Comparison of ENCODE assay signal across 16 cellular contexts in the genomic region with DNA sequence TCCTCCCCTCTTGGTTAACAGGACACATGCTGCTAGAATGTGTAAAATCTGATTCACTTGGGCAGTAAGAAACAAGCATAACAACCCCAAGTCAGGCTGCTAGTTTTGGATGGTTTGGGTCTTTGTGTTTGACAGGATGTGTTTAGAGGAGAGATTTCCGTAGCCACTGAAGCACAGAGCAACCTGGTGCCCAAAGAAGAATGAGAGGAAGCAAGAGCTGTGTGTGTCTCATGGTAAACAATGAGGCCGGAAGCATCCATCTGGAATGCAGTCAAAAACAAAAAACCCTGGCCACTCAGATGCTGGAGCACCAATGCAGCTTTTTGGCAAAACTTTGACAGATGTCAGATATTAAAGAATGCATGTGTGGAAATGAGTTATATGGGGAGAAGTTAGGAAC. TPM values are rescaled to one million over a fixed set of nuclear protein-coding genes. Genes with fewer than 3 reads are reported as not detected.
DNase-seq lines count a peak whose midpoint lies in the region; ATAC-seq and TF ChIP-seq lines count a peak whose summit lies in the region.
"Had no signal": no experiment of that assay in that cellular context is flagged by ENCODE, and none has a peak within 500 bp of the region (broad histone marks: within the 10 kb centered on the region; RNA-seq: fewer than 3 reads in every experiment).

No MANE protein-coding gene starts in this region.

- H3K9me3 ChIP-seq in CD4-positive, alpha-beta T cell (ENCODE audit: control insufficient read depth, low read length): no peaks in the 10 kb centered on the region

- no peaks in the 10 kb centered on the region for H4K20me1 ChIP-seq in GM23338 (replicated peaks; ENCODE audit: insufficient read depth)

- H3K36me3 Mint-ChIP-seq in CD4-positive, alpha-beta T cell (ENCODE audit: low read depth): no peaks in the 10 kb centered on the region
- H3K36me3 Mint-ChIP-seq in GM23338 (ENCODE audit: low read depth) (no peaks in the 10 kb centered on the region), endothelial cell (ENCODE audit: low read depth, unreplicated experiment) (peaks cover 6% of the 10 kb centered on the region), naive B cell (peaks cover 0 to 7% of the 10 kb centered on the region in 2 donors)
- H3K36me3 Mint-ChIP-seq in stimulated activated memory B cell treated with anti-CD40 and anti-IgM and Interleukin-4, amounts not matched to agents 10 μg/mL and 1 μg/mL and 100 μg/mL, for 72 hours: no peaks in the 10 kb centered on the region
- H3K36me3 Mint-ChIP-seq: CD14-positive monocyte had no signal

- peak overlapping the region; percentile 2 for H3K27ac ChIP-seq in CD4-positive, alpha-beta T cell (ENCODE audit: low read depth, low read length)
- H3K27ac ChIP-seq in GM23338 (ENCODE audit: low read depth): no peak overlapping the region

- no peak overlapping the region for H3K4me2 ChIP-seq in GM23338

- peaks cover 66% of the 10 kb centered on the region for H3K4me1 Mint-ChIP-seq in CD4-positive, alpha-beta T cell (ENCODE audit: low read depth)
- H3K4me1 Mint-ChIP-seq in GM23338: peaks cover 22% of the 10 kb centered on the region
- peaks cover 64% of the 10 kb centered on the region for H3K4me1 Mint-ChIP-seq in endothelial cell (ENCODE audit: unreplicated experiment)
- peaks cover 48 to 62% (median 57%) of the 10 kb centered on the region in 3 donors for H3K4me1 Mint-ChIP-seq in naive B cell
- H3K4me1 Mint-ChIP-seq in stimulated activated memory B cell treated with anti-CD40 and anti-IgM and Interleukin-4, amounts not matched to agents 10 μg/mL and 1 μg/mL and 100 μg/mL, for 72 hours: peaks cover 23% of the 10 kb centered on the region

- peak in 2 of 10 experiments; percentile 5 to 9 for DNase-seq in CD4-positive, alpha-beta T cell
- DNase-seq in GM23338 (ENCODE audit: low spot score): peak; percentile 25
- DNase-seq in endothelial cell (ENCODE audit: low spot score): peak; percentile 60
- no peak for DNase-seq in naive B cell
- no peak for DNase-seq in HUDEP-2 (lab: John Stamatoyannopoulos, UW; ENCODE audit: unreplicated experiment in 76 of 76)
- DNase-seq in NCI-H1417 (lab: John Stamatoyannopoulos, UW): no peak
- no peak for DNase-seq in inferior parietal cortex (ENCODE audit: extremely low spot score)
- DNase-seq: effector CD8-positive, alpha-beta T cell; GF-D8; glutamatergic neuron; Karpas-422; NCI-H187; NCI-H526 treated with DMSO at 0.1 percent for 48 hours; SHP77 treated with DMSO at 0.1 percent for 48 hours had no signal

- no peak overlapping the region for H2AFZ ChIP-seq in GM23338

- H3K4me3 Mint-ChIP-seq in CD4-positive, alpha-beta T cell: no peak overlapping the region
- H3K4me3 Mint-ChIP-seq in GM23338 (no peak overlapping the region), endothelial cell (ENCODE audit: unreplicated experiment) (no peak overlapping the region), naive B cell (peak overlapping the region; percentile 10 to 85 (median 64))
- H3K4me3 Mint-ChIP-seq in stimulated activated memory B cell treated with anti-CD40 and anti-IgM and Interleukin-4, amounts not matched to agents 10 μg/mL and 1 μg/mL and 100 μg/mL, for 72 hours: no peak overlapping the region
- H3K4me3 Mint-ChIP-seq: CD14-positive monocyte had no signal

- H3K4me1 ChIP-seq in GM23338 (ENCODE audit: insufficient read depth): no peaks in the 10 kb centered on the region; the same call in 1 of the 2 replicates

- CTCF ChIA-PET in CD4-positive, alpha-beta T cell (lab: Charles Lee): no interaction called here

- POLR2A ChIA-PET in CD4-positive, alpha-beta T cell (lab: Charles Lee): interaction anchor here (0.6 to 3.5 kb wide), 8 partner anchors 23 to 100 kb away, joined by 3 to 15 read pairs (median 6); partner anchors contain the start of gene SNRK

- ATAC-seq in CD4-positive, alpha-beta T cell (ENCODE audit: poor library complexity): peak; percentile 82
- ATAC-seq in GM23338: no peak
- peak; percentile 83 to 86 for ATAC-seq in naive B cell (ENCODE audit: low read depth in 2 of 2)
- ATAC-seq in stimulated activated memory B cell treated with anti-CD40 and anti-IgM and Interleukin-4, amounts not matched to agents 10 μg/mL and 1 μg/mL and 100 μg/mL, for 72 hours: no peak

- no peaks in the 10 kb centered on the region for H3K79me2 ChIP-seq in GM23338 (replicated peaks; ENCODE audit: insufficient read depth)

- intact Hi-C loops in CD4-positive, alpha-beta T cell (cut with DNase I, micrococcal nuclease): loop anchor here in 1 of 2 experiments (5.0 kb wide), 1 partner anchor 40 kb away; the partner anchor contains the start of gene SNRK

- H3K27me3 ChIP-seq in CD4-positive, alpha-beta T cell (ENCODE audit: control insufficient read depth, insufficient read depth, low read length): no peaks in the 10 kb centered on the region
- H3K27me3 ChIP-seq in GM23338 (ENCODE audit: insufficient read depth): no peaks in the 10 kb centered on the region

- no peak overlapping the region for H3K4me3 ChIP-seq in GM23338

- H3K27ac Mint-ChIP-seq in CD4-positive, alpha-beta T cell: peak overlapping the region; percentile 18
- H3K27ac Mint-ChIP-seq in GM23338 (no peak overlapping the region), endothelial cell (ENCODE audit: unreplicated experiment) (peak overlapping the region; percentile 100), naive B cell (peak overlapping the region; percentile 0 to 89 (median 50))
- no peak overlapping the region for H3K27ac Mint-ChIP-seq in stimulated activated memory B cell treated with anti-CD40 and anti-IgM and Interleukin-4, amounts not matched to agents 10 μg/mL and 1 μg/mL and 100 μg/mL, for 72 hours
- H3K27ac Mint-ChIP-seq: CD14-positive monocyte had no signal

- TF ChIP-seq CTCF in CD4-positive, alpha-beta T cell (IDR thresholded peaks at IDR 0.05): no peak
- TF ChIP-seq CTCF in GM23338 (conservative IDR thresholded peaks at IDR 0.05; ENCODE audit: low read depth in 2 of 2) (no peak), endothelial cell (IDR thresholded peaks at IDR 0.05; ENCODE audit: unreplicated experiment) (no peak)

- H3K36me3 ChIP-seq in GM23338 (ENCODE audit: insufficient read depth): no peaks in the 10 kb centered on the region

- H3K9me3 Mint-ChIP-seq in CD4-positive, alpha-beta T cell: peaks cover 3% of the 10 kb centered on the region
- H3K9me3 Mint-ChIP-seq in GM23338: peaks cover 14% of the 10 kb centered on the region; the same call in 2 of the 3 replicates
- H3K9me3 Mint-ChIP-seq in endothelial cell (ENCODE audit: unreplicated experiment): peaks cover 6% of the 10 kb centered on the region
- peaks cover 0 to 4% (median 0%) of the 10 kb centered on the region in 7 donors for H3K9me3 Mint-ChIP-seq in naive B cell
- no peaks in the 10 kb centered on the region for H3K9me3 Mint-ChIP-seq in stimulated activated memory B cell treated with anti-CD40 and anti-IgM and Interleukin-4, amounts not matched to agents 10 μg/mL and 1 μg/mL and 100 μg/mL, for 72 hours

- H3K9me2 ChIP-seq in GM23338 (ENCODE audit: insufficient read depth): peaks cover 10% of the 10 kb centered on the region; the same call in 1 of the 2 replicates

- no peaks in the 10 kb centered on the region for H3F3A ChIP-seq in GM23338 (replicated peaks; ENCODE audit: low read depth)

- no peaks in the 10 kb centered on the region for H3K27me3 Mint-ChIP-seq in CD4-positive, alpha-beta T cell
- H3K27me3 Mint-ChIP-seq in GM23338 (ENCODE audit: insufficient read depth, low read depth, poor library complexity) (peaks cover 4% of the 10 kb centered on the region), endothelial cell (ENCODE audit: unreplicated experiment) (peaks cover 13% of the 10 kb centered on the region), naive B cell (peaks cover 0 to 5% (median 0%) of the 10 kb centered on the region in 3 donors)
- H3K27me3 Mint-ChIP-seq in stimulated activated memory B cell treated with anti-CD40 and anti-IgM and Interleukin-4, amounts not matched to agents 10 μg/mL and 1 μg/mL and 100 μg/mL, for 72 hours: peaks cover 9% of the 10 kb centered on the region

TF ChIP-seq in GM23338, 12 proteins besides CTCF, POLR2A, EP300 and RAD21:
- TF ChIP-seq JUNB (IDR thresholded peaks at IDR 0.05; ENCODE audit: unreplicated experiment) (no peak), ETS1 (IDR thresholded peaks at IDR 0.05) (no peak), STAT1 (IDR thresholded peaks at IDR 0.05; ENCODE audit: unreplicated experiment) (no peak), EZH2 (IDR thresholded peaks at IDR 0.05; ENCODE audit: low read depth, unreplicated experiment) (no peak), ZNF114 (CRISPR knock-in tag; IDR thresholded peaks at IDR 0.05) (no peak)

RNA-seq across cellular contexts. Expression of gene SNRK, which starts 39.4 kb away (rescaled TPM):
- 100 to 1,000 TPM; 215 to 217 TPM for total RNA-seq in CD4-positive, alpha-beta T cell
- 16.9 and 18.8 TPM in 2 replicates for total RNA-seq in GM23338 (2014; rRNA removed; shearing (Covaris generic))
- polyA plus RNA-seq in GM23338 (2016; fragmentation: Nextera tagmentation; extraction: Ambion mirVana): 5.5 and 6.8 TPM in 2 replicates
- total RNA-seq in endothelial cell (ENCODE audit: unreplicated experiment): 139 TPM
- 10 to 100 TPM; 14.3 to 52.3 (median 38.0) TPM for polyA plus RNA-seq in naive B cell (ENCODE audit: low read depth in 6 of 6)

Comparison
In these comparisons a context has a peak if more than half of its experiments do, and no peak if none do; other contexts are left out.
1. ATAC-seq: peak in CD4-positive, alpha-beta T cell (single experiment) and naive B cell (2 of 2); none in GM23338 (single experiment) and stimulated activated memory B cell treated with anti-CD40 and anti-IgM and Interleukin-4, amounts not matched to agents 10 μg/mL and 1 μg/mL and 100 μg/mL, for 72 hours (single experiment).
2. DNase-seq: peak in GM23338 (single experiment) and endothelial cell (single experiment); none in naive B cell (single experiment), HUDEP-2 (0 of 76), NCI-H1417 (0 of 3) and inferior parietal cortex (single experiment).
3. H3K27ac Mint-ChIP-seq: peak in CD4-positive, alpha-beta T cell (single experiment), endothelial cell (single experiment) and naive B cell (6 of 6); none in GM23338 (single experiment) and stimulated activated memory B cell treated with anti-CD40 and anti-IgM and Interleukin-4, amounts not matched to agents 10 μg/mL and 1 μg/mL and 100 μg/mL, for 72 hours (single experiment).
4. H3K4me3 Mint-ChIP-seq: peak in naive B cell (8 of 8); none in CD4-positive, alpha-beta T cell (single experiment), GM23338 (single experiment), endothelial cell (single experiment) and stimulated activated memory B cell treated with anti-CD40 and anti-IgM and Interleukin-4, amounts not matched to agents 10 μg/mL and 1 μg/mL and 100 μg/mL, for 72 hours (single experiment).